Comparison of ENCODE assay signal across 11 cellular contexts in genomic region chr1:15953294-15953771, GRCh38. TPM values are rescaled to one million over a fixed set of nuclear protein-coding genes. Genes with fewer than 3 reads are reported as not detected.
DNase-seq lines count a peak whose midpoint lies in the region; ATAC-seq, FAIRE-seq and TF ChIP-seq lines count a peak whose summit lies in the region.
"Had no signal": no experiment of that assay in that cellular context is flagged by ENCODE, and none has a peak within 500 bp of the region (broad histone marks: within the 10 kb centered on the region; RNA-seq: fewer than 3 reads in every experiment).

No MANE protein-coding gene starts in this region.

- H3F3A ChIP-seq in PC-3 (ENCODE audit: low read length, unreplicated experiment): no peaks in the 10 kb centered on the region

- H3K9me3 Mint-ChIP-seq in CD14-positive monocyte: peaks cover 0 to 2% (median 0%) of the 10 kb centered on the region in 7 donors
- H3K9me3 Mint-ChIP-seq in dendritic cell treated with granulocyte-macrophage colony-stimulating factor and Interleukin-4, amounts not matched to agents 40 ng/mL and 50 ng/mL, for 4 days: no peaks in the 10 kb centered on the region
- no peaks in the 10 kb centered on the region for H3K9me3 Mint-ChIP-seq in activated CD8-positive, alpha-beta memory T cell treated with anti-CD3 and anti-CD28 coated beads, Interleukin-2, amount 10 ng/mL, durations not matched to agents 7 days and 5 days (ENCODE audit: low read depth)

- H3K9me3 ChIP-seq in PC-3 (ENCODE audit: low read length) (no peaks in the 10 kb centered on the region), prostate gland (no peaks in the 10 kb centered on the region)

- peak overlapping the region; percentile 60 for H3K27ac ChIP-seq in PC-3 (ENCODE audit: low read length)
- peak overlapping the region; percentile 5 to 13 for H3K27ac ChIP-seq in prostate gland

- peaks cover 72% of the 10 kb centered on the region for H3K4me1 Mint-ChIP-seq in CD14-positive monocyte
- H3K4me1 Mint-ChIP-seq in dendritic cell treated with granulocyte-macrophage colony-stimulating factor and Interleukin-4, amounts not matched to agents 40 ng/mL and 50 ng/mL, for 4 days (ENCODE audit: low read depth): peaks cover 96% of the 10 kb centered on the region
- peaks cover 75% of the 10 kb centered on the region for H3K4me1 Mint-ChIP-seq in activated CD8-positive, alpha-beta memory T cell treated with anti-CD3 and anti-CD28 coated beads, Interleukin-2, amount 10 ng/mL, durations not matched to agents 7 days and 5 days

- CTCF ChIA-PET in PC-3 (lab: Charles Lee): no interaction called here
- CTCF ChIA-PET in activated CD8-positive, alpha-beta memory T cell treated with anti-CD3 and anti-CD28 coated beads, Interleukin-2, amount 10 ng/mL, durations not matched to agents 7 days and 5 days (lab: Charles Lee): interaction anchor here (0.6 to 1.1 kb wide), 2 partner anchors 11 to 391 kb away, joined by 3 read pairs; no protein-coding TSS in a partner anchor

- no peak overlapping the region for H3K4me3 Mint-ChIP-seq in CD14-positive monocyte
- H3K4me3 Mint-ChIP-seq in dendritic cell treated with granulocyte-macrophage colony-stimulating factor and Interleukin-4, amounts not matched to agents 40 ng/mL and 50 ng/mL, for 4 days: no peak overlapping the region
- no peak overlapping the region for H3K4me3 Mint-ChIP-seq in activated CD8-positive, alpha-beta memory T cell treated with anti-CD3 and anti-CD28 coated beads, Interleukin-2, amount 10 ng/mL, durations not matched to agents 7 days and 5 days

- no peak overlapping the region for H3K4me2 ChIP-seq in PC-3 (ENCODE audit: low read length)

- H3K36me3 ChIP-seq in PC-3 (ENCODE audit: low read depth, low read length) (no peaks in the 10 kb centered on the region; the same call in 1 of the 2 replicates), prostate gland (no peaks in the 10 kb centered on the region)

- H3K27me3 Mint-ChIP-seq in CD14-positive monocyte (ENCODE audit: low read depth in 3 of 3): no peaks in the 10 kb centered on the region
- no peaks in the 10 kb centered on the region for H3K27me3 Mint-ChIP-seq in dendritic cell treated with granulocyte-macrophage colony-stimulating factor and Interleukin-4, amounts not matched to agents 40 ng/mL and 50 ng/mL, for 4 days
- H3K27me3 Mint-ChIP-seq in activated CD8-positive, alpha-beta memory T cell treated with anti-CD3 and anti-CD28 coated beads, Interleukin-2, amount 10 ng/mL, durations not matched to agents 7 days and 5 days: no peaks in the 10 kb centered on the region

- no peak for ATAC-seq in PC-3
- ATAC-seq in GM19023 (IDR thresholded peaks at IDR 0.05; ENCODE audit: unreplicated experiment): no peak
- ATAC-seq in activated CD8-positive, alpha-beta memory T cell treated with anti-CD3 and anti-CD28 coated beads, Interleukin-2, amount 10 ng/mL, durations not matched to agents 7 days and 5 days: no peak

- FAIRE-seq in urothelium cell line (lab: Jason Lieb, UNC): no peak

- intact Hi-C loops in CD14-positive monocyte (cut with micrococcal nuclease) (no loop called here), PC-3 (cut with micrococcal nuclease) (no loop called here), prostate gland (cut with DNase I) (loop anchor here (5.0 kb wide), 2 partner anchors 106 to 121 kb away; partner anchors contain the start of gene SPEN)
- intact Hi-C loops in dendritic cell treated with granulocyte-macrophage colony-stimulating factor and Interleukin-4, amounts not matched to agents 40 ng/mL and 50 ng/mL, for 4 days (cut with micrococcal nuclease): no loop called here

- WGBS in prostate gland: 57% methylated on average over 11 of the region's 11 CpGs

- no peak overlapping the region for H2AFZ ChIP-seq in PC-3 (ENCODE audit: low read length)

- H3K27me3 ChIP-seq in PC-3 (ENCODE audit: low read length) (no peaks in the 10 kb centered on the region), prostate gland (replicated peaks; ENCODE audit: insufficient read depth) (no peaks in the 10 kb centered on the region)

- H3K9me2 ChIP-seq in PC-3 (replicated peaks; ENCODE audit: low read length): no peaks in the 10 kb centered on the region

- no peaks in the 10 kb centered on the region for H4K20me1 ChIP-seq in PC-3 (ENCODE audit: low read length)

- peaks cover 85% of the 10 kb centered on the region for H3K79me2 ChIP-seq in PC-3 (ENCODE audit: low read length)

- POLR2A ChIA-PET in PC-3 (lab: Charles Lee; ENCODE audit: unreplicated experiment): interaction anchor here (0.7 kb wide), 1 partner anchor 50 kb away, joined by 4 read pairs; no protein-coding TSS in a partner anchor

- H3K4me3 ChIP-seq in PC-3 (ENCODE audit: low read length) (no peak overlapping the region), prostate gland (no peak overlapping the region)

- peaks cover 35 to 51% of the 10 kb centered on the region in 2 donors for H3K36me3 Mint-ChIP-seq in CD14-positive monocyte
- H3K36me3 Mint-ChIP-seq in dendritic cell treated with granulocyte-macrophage colony-stimulating factor and Interleukin-4, amounts not matched to agents 40 ng/mL and 50 ng/mL, for 4 days (ENCODE audit: low read depth): peaks cover 49% of the 10 kb centered on the region
- H3K36me3 Mint-ChIP-seq in activated CD8-positive, alpha-beta memory T cell treated with anti-CD3 and anti-CD28 coated beads, Interleukin-2, amount 10 ng/mL, durations not matched to agents 7 days and 5 days: peaks cover 20% of the 10 kb centered on the region

- no peak for TF ChIP-seq POLR2A in prostate gland (IDR thresholded peaks at IDR 0.05)

- TF ChIP-seq CTCF in CD14-positive monocyte (IDR thresholded peaks at IDR 0.05): no peak
- no peak for TF ChIP-seq CTCF in PC-3 (conservative IDR thresholded peaks at IDR 0.05; ENCODE audit: low read depth, low read length)
- TF ChIP-seq CTCF in prostate gland (IDR thresholded peaks at IDR 0.05): no peak

- H3K4me1 ChIP-seq in PC-3 (ENCODE audit: insufficient read depth, low read length) (peaks cover 35% of the 10 kb centered on the region), prostate gland (replicated peaks) (peaks cover 9% of the 10 kb centered on the region)

- no peak for DNase-seq in CD14-positive monocyte (ENCODE audit: low spot score)
- no peak for DNase-seq in PC-3
- DNase-seq in prostate gland (ENCODE audit: low spot score): no peak
- no peak for DNase-seq in urothelium cell line (ENCODE audit: low spot score)
- DNase-seq in NCI-H510A (lab: John Stamatoyannopoulos, UW): no peak
- no peak for DNase-seq in activated CD8-positive, alpha-beta memory T cell treated with anti-CD3 and anti-CD28 coated beads, Interleukin-2, amount 10 ng/mL, durations not matched to agents 7 days and 5 days
- DNase-seq: activated CD4-positive, alpha-beta T cell treated with anti-CD3 and anti-CD28 coated beads for 1 hour had no signal

- peak overlapping the region in 6 of 7 donors; percentile 69 to 91 (median 77) for H3K27ac Mint-ChIP-seq in CD14-positive monocyte
- H3K27ac Mint-ChIP-seq in dendritic cell treated with granulocyte-macrophage colony-stimulating factor and Interleukin-4, amounts not matched to agents 40 ng/mL and 50 ng/mL, for 4 days: peak overlapping the region; percentile 86
- H3K27ac Mint-ChIP-seq in activated CD8-positive, alpha-beta memory T cell treated with anti-CD3 and anti-CD28 coated beads, Interleukin-2, amount 10 ng/mL, durations not matched to agents 7 days and 5 days: no peak overlapping the region

- H3K9ac ChIP-seq in PC-3 (ENCODE audit: low read length): peak overlapping the region; percentile 11; the same call in 1 of the 2 replicates

- no TSS peak for BruUV-seq in PC-3 (replicated peaks; lab: Mats Ljungman, UMichigan)

RNA-seq across cellular contexts. Expression of gene ZBTB17, which starts 22.6 kb away (rescaled TPM):
- polyA plus RNA-seq in CD14-positive monocyte: 1 to 10 TPM; 2.8 to 7.6 TPM
- total RNA-seq in PC-3 (2014; rRNA removed) (44.2 and 55.2 TPM in 2 replicates), prostate gland (10 to 100 TPM; 28.2 to 50.8 TPM)
- total RNA-seq in activated CD8-positive, alpha-beta memory T cell treated with anti-CD3 and anti-CD28 coated beads, Interleukin-2, amount 10 ng/mL, durations not matched to agents 7 days and 5 days: 10 to 100 TPM; 55.8 to 68.8 TPM

RNA-seq across cellular contexts. Expression of gene SRARP, which starts 50.7 kb away (rescaled TPM):
- polyA plus RNA-seq in CD14-positive monocyte: not detected
- total RNA-seq in PC-3 (2014; rRNA removed) (not detected in 2 replicates), prostate gland (1 to 10 TPM in 1 of 2 donors, not detected in 1; 2.7 TPM)
- not detected for total RNA-seq in activated CD8-positive, alpha-beta memory T cell treated with anti-CD3 and anti-CD28 coated beads, Interleukin-2, amount 10 ng/mL, durations not matched to agents 7 days and 5 days
- total RNA-seq: G401, kidney epithelial cell had no signal
